In genomic region chr1:116172666-116173065, GRCh38 we compare ENCODE assay signal across 1 cellular context.
TF ChIP-seq lines count a peak whose summit lies in the region.

No MANE protein-coding gene starts in this region.

TF ChIP-seq in HepG2, 621 proteins besides CTCF, POLR2A, EP300 and RAD21 (continued from another document and continues in another):
- TF ChIP-seq ASH2L (IDR thresholded peaks at IDR 0.05; ENCODE audit: insufficient read length, low read depth, low read length): peak; percentile 40
- peak; percentile 55; the same call in 1 of the 2 replicates for TF ChIP-seq RCOR2 (CRISPR knock-in tag; IDR thresholded peaks at IDR 0.05)
- TF ChIP-seq FOXP4 (CRISPR knock-in tag; IDR thresholded peaks at IDR 0.05): peak; percentile 72
- TF ChIP-seq PHF21A (CRISPR knock-in tag; IDR thresholded peaks at IDR 0.05): 0 out of 2 replicates have a peak, but pooled peaks have one; percentile 25
- TF ChIP-seq, protein P1, sequence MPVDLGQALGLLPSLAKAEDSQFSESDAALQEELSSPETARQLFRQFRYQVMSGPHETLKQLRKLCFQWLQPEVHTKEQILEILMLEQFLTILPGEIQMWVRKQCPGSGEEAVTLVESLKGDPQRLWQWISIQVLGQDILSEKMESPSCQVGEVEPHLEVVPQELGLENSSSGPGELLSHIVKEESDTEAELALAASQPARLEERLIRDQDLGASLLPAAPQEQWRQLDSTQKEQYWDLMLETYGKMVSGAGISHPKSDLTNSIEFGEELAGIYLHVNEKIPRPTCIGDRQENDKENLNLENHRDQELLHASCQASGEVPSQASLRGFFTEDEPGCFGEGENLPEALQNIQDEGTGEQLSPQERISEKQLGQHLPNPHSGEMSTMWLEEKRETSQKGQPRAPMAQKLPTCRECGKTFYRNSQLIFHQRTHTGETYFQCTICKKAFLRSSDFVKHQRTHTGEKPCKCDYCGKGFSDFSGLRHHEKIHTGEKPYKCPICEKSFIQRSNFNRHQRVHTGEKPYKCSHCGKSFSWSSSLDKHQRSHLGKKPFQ (CRISPR knock-in tag; IDR thresholded peaks at IDR 0.05; ENCODE audit: insufficient replicate concordance): no peak
- no peak for TF ChIP-seq FOXC1 (CRISPR knock-in tag; IDR thresholded peaks at IDR 0.05; ENCODE audit: borderline replicate concordance)
- TF ChIP-seq FOXO1 (CRISPR knock-in tag; IDR thresholded peaks at IDR 0.05): peak; percentile 67; the same call in 1 of the 2 replicates
- no peak for TF ChIP-seq ZZZ3 (CRISPR knock-in tag; IDR thresholded peaks at IDR 0.05; ENCODE audit: borderline replicate concordance)
- TF ChIP-seq ZNF589 (CRISPR knock-in tag; conservative IDR thresholded peaks at IDR 0.05): no peak
- TF ChIP-seq RARA (CRISPR knock-in tag; IDR thresholded peaks at IDR 0.05): peak; percentile 47; the same call in 1 of the 2 replicates
- peak; percentile 78 for TF ChIP-seq SALL1 (CRISPR knock-in tag; IDR thresholded peaks at IDR 0.05)
- 0 out of 2 replicates have a peak, but pooled peaks have one; percentile 31 for TF ChIP-seq NR2F6 (IDR thresholded peaks at IDR 0.05)
- peak; percentile 55 for TF ChIP-seq NR2F6 (CRISPR knock-in tag; IDR thresholded peaks at IDR 0.05)
- TF ChIP-seq GFI1 (CRISPR knock-in tag; IDR thresholded peaks at IDR 0.05; ENCODE audit: borderline replicate concordance): peak; percentile 71; the same call in 1 of the 2 replicates
- no peak for TF ChIP-seq HMG20B (CRISPR knock-in tag; conservative IDR thresholded peaks at IDR 0.05)
- TF ChIP-seq, protein P2, sequence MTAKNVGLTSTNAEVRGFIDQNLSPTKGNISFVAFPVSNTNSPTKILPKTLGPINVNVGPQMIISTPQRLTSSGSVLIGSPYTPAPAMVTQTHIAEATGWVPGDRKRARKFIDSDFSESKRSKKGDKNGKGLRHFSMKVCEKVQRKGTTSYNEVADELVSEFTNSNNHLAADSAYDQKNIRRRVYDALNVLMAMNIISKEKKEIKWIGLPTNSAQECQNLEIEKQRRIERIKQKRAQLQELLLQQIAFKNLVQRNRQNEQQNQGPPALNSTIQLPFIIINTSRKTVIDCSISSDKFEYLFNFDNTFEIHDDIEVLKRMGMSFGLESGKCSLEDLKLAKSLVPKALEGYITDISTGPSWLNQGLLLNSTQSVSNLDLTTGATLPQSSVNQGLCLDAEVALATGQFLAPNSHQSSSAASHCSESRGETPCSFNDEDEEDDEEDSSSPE (CRISPR knock-in tag; IDR thresholded peaks at IDR 0.05): no peak
- no peak for TF ChIP-seq TFE3 (CRISPR knock-in tag; IDR thresholded peaks at IDR 0.05)
- TF ChIP-seq ZFP36 (IDR thresholded peaks at IDR 0.05; ENCODE audit: borderline replicate concordance, low read depth, low read length, partially characterized antibody): no peak
- TF ChIP-seq, protein P3, sequence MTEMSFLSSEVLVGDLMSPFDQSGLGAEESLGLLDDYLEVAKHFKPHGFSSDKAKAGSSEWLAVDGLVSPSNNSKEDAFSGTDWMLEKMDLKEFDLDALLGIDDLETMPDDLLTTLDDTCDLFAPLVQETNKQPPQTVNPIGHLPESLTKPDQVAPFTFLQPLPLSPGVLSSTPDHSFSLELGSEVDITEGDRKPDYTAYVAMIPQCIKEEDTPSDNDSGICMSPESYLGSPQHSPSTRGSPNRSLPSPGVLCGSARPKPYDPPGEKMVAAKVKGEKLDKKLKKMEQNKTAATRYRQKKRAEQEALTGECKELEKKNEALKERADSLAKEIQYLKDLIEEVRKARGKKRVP (CRISPR knock-in tag; IDR thresholded peaks at IDR 0.05): no peak
- TF ChIP-seq, protein P4, sequence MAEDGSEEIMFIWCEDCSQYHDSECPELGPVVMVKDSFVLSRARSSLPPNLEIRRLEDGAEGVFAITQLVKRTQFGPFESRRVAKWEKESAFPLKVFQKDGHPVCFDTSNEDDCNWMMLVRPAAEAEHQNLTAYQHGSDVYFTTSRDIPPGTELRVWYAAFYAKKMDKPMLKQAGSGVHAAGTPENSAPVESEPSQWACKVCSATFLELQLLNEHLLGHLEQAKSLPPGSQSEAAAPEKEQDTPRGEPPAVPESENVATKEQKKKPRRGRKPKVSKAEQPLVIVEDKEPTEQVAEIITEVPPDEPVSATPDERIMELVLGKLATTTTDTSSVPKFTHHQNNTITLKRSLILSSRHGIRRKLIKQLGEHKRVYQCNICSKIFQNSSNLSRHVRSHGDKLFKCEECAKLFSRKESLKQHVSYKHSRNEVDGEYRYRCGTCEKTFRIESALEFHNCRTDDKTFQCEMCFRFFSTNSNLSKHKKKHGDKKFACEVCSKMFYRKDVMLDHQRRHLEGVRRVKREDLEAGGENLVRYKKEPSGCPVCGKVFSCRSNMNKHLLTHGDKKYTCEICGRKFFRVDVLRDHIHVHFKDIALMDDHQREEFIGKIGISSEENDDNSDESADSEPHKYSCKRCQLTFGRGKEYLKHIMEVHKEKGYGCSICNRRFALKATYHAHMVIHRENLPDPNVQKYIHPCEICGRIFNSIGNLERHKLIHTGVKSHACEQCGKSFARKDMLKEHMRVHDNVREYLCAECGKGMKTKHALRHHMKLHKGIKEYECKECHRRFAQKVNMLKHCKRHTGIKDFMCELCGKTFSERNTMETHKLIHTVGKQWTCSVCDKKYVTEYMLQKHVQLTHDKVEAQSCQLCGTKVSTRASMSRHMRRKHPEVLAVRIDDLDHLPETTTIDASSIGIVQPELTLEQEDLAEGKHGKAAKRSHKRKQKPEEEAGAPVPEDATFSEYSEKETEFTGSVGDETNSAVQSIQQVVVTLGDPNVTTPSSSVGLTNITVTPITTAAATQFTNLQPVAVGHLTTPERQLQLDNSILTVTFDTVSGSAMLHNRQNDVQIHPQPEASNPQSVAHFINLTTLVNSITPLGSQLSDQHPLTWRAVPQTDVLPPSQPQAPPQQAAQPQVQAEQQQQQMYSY (CRISPR knock-in tag; IDR thresholded peaks at IDR 0.05): no peak
- TF ChIP-seq TEAD3 (CRISPR knock-in tag; optimal IDR thresholded peaks at IDR 0.05; ENCODE audit: borderline replicate concordance): peak; percentile 92
- TF ChIP-seq BHLHE40 (IDR thresholded peaks at IDR 0.05; ENCODE audit: low read length): no peak
- TF ChIP-seq ZBTB46 (CRISPR knock-in tag; IDR thresholded peaks at IDR 0.05; ENCODE audit: borderline replicate concordance): no peak
- TF ChIP-seq HIC2 (CRISPR knock-in tag; IDR thresholded peaks at IDR 0.05; ENCODE audit: low read depth): peak; percentile 33; the same call in 1 of the 2 replicates
- no peak for TF ChIP-seq MED8 (CRISPR knock-in tag; IDR thresholded peaks at IDR 0.05; ENCODE audit: insufficient replicate concordance)
- peak; percentile 76 for TF ChIP-seq MED1 (CRISPR knock-in tag; IDR thresholded peaks at IDR 0.05)
- no peak for TF ChIP-seq ZNF382 (CRISPR knock-in tag; IDR thresholded peaks at IDR 0.05; ENCODE audit: borderline replicate concordance)
- TF ChIP-seq ZNF792 (CRISPR knock-in tag; IDR thresholded peaks at IDR 0.05): 0 out of 2 replicates have a peak, but pooled peaks have one; percentile 59
- TF ChIP-seq AHDC1 (CRISPR knock-in tag; IDR thresholded peaks at IDR 0.05; ENCODE audit: borderline replicate concordance): peak; percentile 52; the same call in 1 of the 2 replicates
- TF ChIP-seq PAWR (CRISPR knock-in tag; IDR thresholded peaks at IDR 0.05; ENCODE audit: borderline replicate concordance): no peak
